ENCODE assay signal across 9 cellular contexts in genomic region chr6:127516676-127517273, GRCh38. TPM values are rescaled to one million over a fixed set of nuclear protein-coding genes. Genes with fewer than 3 reads are reported as not detected.
DNase-seq lines count a peak whose midpoint lies in the region; ATAC-seq and TF ChIP-seq lines count a peak whose summit lies in the region.
"Had no signal": no experiment of that assay in that cellular context is flagged by ENCODE, and none has a peak within 500 bp of the region (broad histone marks: within the 10 kb centered on the region; RNA-seq: fewer than 3 reads in every experiment).

No MANE protein-coding gene starts in this region.

- no peaks in the 10 kb centered on the region for H3K36me3 Mint-ChIP-seq in Caco-2 (ENCODE audit: insufficient read depth, unreplicated experiment)
- peaks cover 14% of the 10 kb centered on the region for H3K36me3 Mint-ChIP-seq in activated T-cell treated with anti-CD3 and anti-CD28 coated beads, Interleukin-2, amount 50 U/mL, for 24 hours (ENCODE audit: low read depth)
- no peaks in the 10 kb centered on the region for H3K36me3 Mint-ChIP-seq in natural killer cell treated with Interleukin-12 subunit alpha and Interleukin-12 subunit beta and Interleukin-15 and Interleukin-18, amount 100 ng/mL, for 72 hours

- CTCF ChIA-PET in Caco-2 (lab: Charles Lee), result interaction anchor here (0.9 to 1.1 kb wide), 2 partner anchors 96 to 211 kb away, joined by 3 read pairs; no protein-coding TSS in a partner anchor

- DNase-seq in Caco-2 (peak in 1 of 2 experiments; percentile 48), NCI-H526 (lab: John Stamatoyannopoulos, UW) (peak; percentile 76 to 82), fibroblast of peridontal ligament (ENCODE audit: extremely low read depth) (peak; percentile 66), upper lobe of left lung (peak in 1 of 2 donors; percentile 31)
- peak; percentile 56 for DNase-seq in activated T-cell treated with anti-CD3 and anti-CD28 coated beads, Interleukin-2, amount 50 U/mL, for 24 hours
- DNase-seq in natural killer cell treated with Interleukin-12 subunit alpha and Interleukin-12 subunit beta and Interleukin-15 and Interleukin-18, amount 100 ng/mL, for 72 hours (ENCODE audit: low spot score), result no peak

- H3K4me3 ChIP-seq in Caco-2 (ENCODE audit: low read depth, low read length), result no peak overlapping the region; the same call in 1 of the 2 replicates
- peak overlapping the region in 3 of 4 donors; percentile 62 to 72 (median 64) for H3K4me3 ChIP-seq in upper lobe of left lung

- H3K9me3 Mint-ChIP-seq in Caco-2 (ENCODE audit: unreplicated experiment), result no peaks in the 10 kb centered on the region
- no peaks in the 10 kb centered on the region for H3K9me3 Mint-ChIP-seq in activated T-cell treated with anti-CD3 and anti-CD28 coated beads, Interleukin-2, amount 50 U/mL, for 24 hours
- H3K9me3 Mint-ChIP-seq in natural killer cell treated with Interleukin-12 subunit alpha and Interleukin-12 subunit beta and Interleukin-15 and Interleukin-18, amount 100 ng/mL, for 72 hours, result peaks cover 1% of the 10 kb centered on the region

- no peak overlapping the region for H3K27ac Mint-ChIP-seq in Caco-2 (ENCODE audit: unreplicated experiment)
- peak overlapping the region; percentile 85 for H3K27ac Mint-ChIP-seq in activated T-cell treated with anti-CD3 and anti-CD28 coated beads, Interleukin-2, amount 50 U/mL, for 24 hours
- peak overlapping the region in 1 of 2 donors; percentile 79 for H3K27ac Mint-ChIP-seq in natural killer cell treated with Interleukin-12 subunit alpha and Interleukin-12 subunit beta and Interleukin-15 and Interleukin-18, amount 100 ng/mL, for 72 hours

- ATAC-seq in GM19438 (IDR thresholded peaks at IDR 0.05; ENCODE audit: low read depth, unreplicated experiment), result peak; percentile 62
- peak; percentile 61 for ATAC-seq in HG03460 (IDR thresholded peaks at IDR 0.05; ENCODE audit: unreplicated experiment)
- ATAC-seq in natural killer cell treated with Interleukin-12 subunit alpha and Interleukin-12 subunit beta and Interleukin-15 and Interleukin-18, amount 100 ng/mL, for 72 hours, result peak; percentile 55 to 58
- ATAC-seq in upper lobe of left lung (ENCODE audit: low FRiP score in 2 of 2), result peak; percentile 62 to 84

- POLR2A ChIA-PET in Caco-2 (lab: Charles Lee), result interaction anchor here (0.5 kb wide), 1 partner anchor 1729 kb away, joined by 3 read pairs; no protein-coding TSS in a partner anchor

- H3K4me3 Mint-ChIP-seq in Caco-2 (ENCODE audit: unreplicated experiment), result peak overlapping the region; percentile 73
- H3K4me3 Mint-ChIP-seq in activated T-cell treated with anti-CD3 and anti-CD28 coated beads, Interleukin-2, amount 50 U/mL, for 24 hours, result peak overlapping the region; percentile 86
- peak overlapping the region; percentile 92 for H3K4me3 Mint-ChIP-seq in natural killer cell treated with Interleukin-12 subunit alpha and Interleukin-12 subunit beta and Interleukin-15 and Interleukin-18, amount 100 ng/mL, for 72 hours

- H3K4me1 Mint-ChIP-seq in Caco-2 (ENCODE audit: low read depth, unreplicated experiment), result no peaks in the 10 kb centered on the region
- peaks cover 45% of the 10 kb centered on the region for H3K4me1 Mint-ChIP-seq in activated T-cell treated with anti-CD3 and anti-CD28 coated beads, Interleukin-2, amount 50 U/mL, for 24 hours (ENCODE audit: low read depth)
- peaks cover 17 to 21% of the 10 kb centered on the region in 2 donors for H3K4me1 Mint-ChIP-seq in natural killer cell treated with Interleukin-12 subunit alpha and Interleukin-12 subunit beta and Interleukin-15 and Interleukin-18, amount 100 ng/mL, for 72 hours (ENCODE audit: low read depth in 2 of 2)

- TF ChIP-seq CTCF in Caco-2 (IDR thresholded peaks at IDR 0.05; ENCODE audit: insufficient read depth in 1 of 2, low read depth in 1 of 2, low read length in 1 of 2, severe bottlenecking in 1 of 2, unreplicated experiment in 1 of 2), result peak; percentile 69 to 71
- peak in 5 of 6 experiments; percentile 40 to 65 (median 58) for TF ChIP-seq CTCF in upper lobe of left lung (IDR thresholded peaks at IDR 0.05)

- peaks cover 1% of the 10 kb centered on the region; the same call in 1 of the 2 replicates for H3K27me3 ChIP-seq in Caco-2 (replicated peaks; ENCODE audit: control insufficient read depth, insufficient read depth, low read length)
- peaks cover 0 to 32% (median 15%) of the 10 kb centered on the region in 4 donors for H3K27me3 ChIP-seq in upper lobe of left lung

- peaks cover 18% of the 10 kb centered on the region for H3K27me3 Mint-ChIP-seq in Caco-2 (ENCODE audit: insufficient read depth, unreplicated experiment)
- H3K27me3 Mint-ChIP-seq in activated T-cell treated with anti-CD3 and anti-CD28 coated beads, Interleukin-2, amount 50 U/mL, for 24 hours, result peaks cover 52% of the 10 kb centered on the region
- H3K27me3 Mint-ChIP-seq in natural killer cell treated with Interleukin-12 subunit alpha and Interleukin-12 subunit beta and Interleukin-15 and Interleukin-18, amount 100 ng/mL, for 72 hours, result peaks cover 45 to 54% of the 10 kb centered on the region in 2 donors

- TF ChIP-seq POLR2A in upper lobe of left lung (IDR thresholded peaks at IDR 0.05), result no peak

- H3K4me1 ChIP-seq in Caco-2, result no peaks in the 10 kb centered on the region
- peaks cover 21 to 44% (median 32%) of the 10 kb centered on the region in 4 donors for H3K4me1 ChIP-seq in upper lobe of left lung

- no peak overlapping the region for H3K27ac ChIP-seq in upper lobe of left lung

- WGBS in upper lobe of left lung, 2 donors, result 9 to 16% methylated on average over 6 of the region's 6 CpGs

- TF ChIP-seq EP300 in upper lobe of left lung (IDR thresholded peaks at IDR 0.05), result no peak

- no peaks in the 10 kb centered on the region for H3K9me3 ChIP-seq in Caco-2
- no peaks in the 10 kb centered on the region for H3K9me3 ChIP-seq in upper lobe of left lung

- H3K36me3 ChIP-seq in Caco-2 (ENCODE audit: control insufficient read depth, insufficient read depth, low read length) (no peaks in the 10 kb centered on the region), upper lobe of left lung (no peaks in the 10 kb centered on the region)

- intact Hi-C loops in Caco-2 (cut with micrococcal nuclease; ENCODE audit: unreplicated experiment), result no loop called here

- no TSS peak for BruUV-seq in Caco-2 (replicated peaks; lab: Mats Ljungman, UMichigan)

RNA-seq across cellular contexts. Expression of gene KIAA0408, which starts 57.6 kb away (rescaled TPM):
- total RNA-seq in Caco-2 (2022), result not detected in 2 replicates
- 1 to 10 TPM in 1 of 2 donors, under 1 TPM in 1; 0.67 to 2.4 TPM for total RNA-seq in natural killer cell treated with Interleukin-12 subunit alpha and Interleukin-12 subunit beta and Interleukin-15 and Interleukin-18, amount 100 ng/mL, for 72 hours
- 10 to 100 TPM in 5 of 6 donors, 1 to 10 TPM in 1; 6.4 to 80.5 (median 32.2) TPM for total RNA-seq in upper lobe of left lung
- total RNA-seq: dermis microvascular lymphatic vessel endothelial cell had no signal
